1 cellular context compared by ENCODE assay signal in the genomic region with DNA sequence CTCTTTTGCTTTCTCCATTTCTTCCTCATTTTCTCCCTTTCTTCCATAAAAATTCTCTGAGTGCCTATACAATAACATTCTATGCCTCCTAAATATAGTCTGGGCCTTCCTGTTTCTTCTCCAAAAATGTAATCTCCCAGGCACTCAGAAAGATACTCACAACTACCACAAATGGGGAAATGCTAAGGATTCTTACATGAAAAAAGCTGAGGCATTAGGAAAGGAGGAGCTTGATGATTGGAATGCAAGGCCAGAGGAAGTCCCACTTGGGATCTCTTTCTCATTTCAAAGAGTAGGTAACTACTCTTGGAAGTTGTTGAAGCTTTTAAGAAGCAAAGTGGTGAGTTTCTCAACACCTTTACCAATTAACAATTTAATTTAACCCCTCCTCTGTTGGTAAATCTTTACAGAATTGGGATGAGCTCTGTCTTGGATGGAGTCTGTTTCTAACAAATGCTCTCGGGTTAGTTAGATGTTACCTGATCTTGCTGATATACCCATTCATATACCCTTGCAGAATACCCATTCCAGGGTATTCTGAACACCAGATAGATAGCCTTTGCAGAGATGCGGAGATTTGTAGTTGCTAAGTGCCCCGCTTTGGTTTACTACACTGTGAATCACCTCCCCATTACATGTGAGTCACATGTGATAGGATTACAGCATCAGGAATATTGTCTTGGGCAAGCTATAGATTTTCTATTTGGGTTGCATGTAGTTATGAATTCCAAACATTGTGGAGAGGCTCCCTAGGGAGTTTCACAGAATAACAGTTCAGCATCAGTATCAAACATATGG.
TF ChIP-seq lines count a peak whose summit lies in the region.

No MANE protein-coding gene starts in this region.

TF ChIP-seq in H1, 55 proteins besides CTCF, POLR2A, EP300 and RAD21 (continued from another document):
- TF ChIP-seq KDM4A (IDR thresholded peaks at IDR 0.05; ENCODE audit: low read depth, low read length, severe bottlenecking) (no peak), USF2 (IDR thresholded peaks at IDR 0.05; ENCODE audit: low read length) (no peak), SIN3A (conservative IDR thresholded peaks at IDR 0.05 in 1 of 2, IDR thresholded peaks at IDR 0.05 in 1 of 2; ENCODE audit: low read depth in 1 of 2, low read length in 2 of 2) (no peak), FOSL1 (IDR thresholded peaks at IDR 0.05; ENCODE audit: insufficient read depth, low read depth, low read length) (no peak), TEAD4 (IDR thresholded peaks at IDR 0.05; ENCODE audit: low read depth, low read length) (peak; percentile 61; the same call in 1 of the 2 replicates), RBBP5 (IDR thresholded peaks at IDR 0.05; ENCODE audit: borderline replicate concordance, low read depth, low read length) (no peak), NANOG (IDR thresholded peaks at IDR 0.05; ENCODE audit: insufficient read depth, low read depth, low read length, poor library complexity, severe bottlenecking) (no peak), GTF2F1 (IDR thresholded peaks at IDR 0.05; ENCODE audit: borderline replicate concordance, low read depth, low read length) (no peak), JUN (IDR thresholded peaks at IDR 0.05; ENCODE audit: low read depth, low read length) (no peak), EGR1 (IDR thresholded peaks at IDR 0.05; ENCODE audit: borderline replicate concordance, low read depth, low read length) (peak; percentile 42; the same call in 1 of the 2 replicates), ASH2L (IDR thresholded peaks at IDR 0.05; ENCODE audit: low read length) (no peak), SP1 (IDR thresholded peaks at IDR 0.05; ENCODE audit: low read depth, low read length) (no peak), TAF1 (IDR thresholded peaks at IDR 0.05; ENCODE audit: low read depth, low read length) (0 out of 2 replicates have a peak, but pooled peaks have one; percentile 27), CREB1 (IDR thresholded peaks at IDR 0.05) (no peak), CHD7 (IDR thresholded peaks at IDR 0.05; ENCODE audit: insufficient replicate concordance, low read length) (peak; percentile 70), SP2 (IDR thresholded peaks at IDR 0.05; ENCODE audit: low read length) (no peak), ZNF274 (IDR thresholded peaks at IDR 0.05; ENCODE audit: borderline replicate concordance, extremely low read depth, low read length) (no peak), ATF3 (IDR thresholded peaks at IDR 0.05; ENCODE audit: insufficient read depth, low read depth, low read length) (no peak), BACH1 (IDR thresholded peaks at IDR 0.05; ENCODE audit: low read length) (no peak), TAF7 (optimal IDR thresholded peaks at IDR 0.05; ENCODE audit: borderline replicate concordance, low read depth, low read length) (peak; percentile 23), SRF (IDR thresholded peaks at IDR 0.05; ENCODE audit: low read depth, low read length) (no peak), TCF12 (IDR thresholded peaks at IDR 0.05; ENCODE audit: low read depth, low read length) (no peak), BCL11A (IDR thresholded peaks at IDR 0.05; ENCODE audit: low read depth in 2 of 2, low read length in 2 of 2) (no peak), SIX5 (IDR thresholded peaks at IDR 0.05; ENCODE audit: low read depth, low read length) (no peak), CTBP2 (IDR thresholded peaks at IDR 0.05; ENCODE audit: borderline replicate concordance, insufficient read depth, insufficient read length, low read length) (no peak), CEBPB (IDR thresholded peaks at IDR 0.05; ENCODE audit: low read depth, low read length) (no peak), SP4 (IDR thresholded peaks at IDR 0.05; ENCODE audit: low read length) (no peak)
- TF ChIP-seq, protein P1, sequence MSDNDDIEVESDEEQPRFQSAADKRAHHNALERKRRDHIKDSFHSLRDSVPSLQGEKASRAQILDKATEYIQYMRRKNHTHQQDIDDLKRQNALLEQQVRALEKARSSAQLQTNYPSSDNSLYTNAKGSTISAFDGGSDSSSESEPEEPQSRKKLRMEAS (IDR thresholded peaks at IDR 0.05) = no peak
